Comparison of ENCODE assay signal across 14 cellular contexts in genomic region chr6:47360388-47360787, GRCh38. TPM values are rescaled to one million over a fixed set of nuclear protein-coding genes. Genes with fewer than 3 reads are reported as not detected.
A peak's percentile ranks its signal among the peaks of the same experiment; 100 is the strongest.
DNase-seq lines count a peak whose midpoint lies in the region; ATAC-seq and TF ChIP-seq lines count a peak whose summit lies in the region.
"Had no signal": no experiment of that assay in that cellular context is flagged by ENCODE, and none has a peak within 500 bp of the region (broad histone marks: within the 10 kb centered on the region; RNA-seq: fewer than 3 reads in every experiment).

No MANE protein-coding gene starts in this region.

- H3K36me3 ChIP-seq in body of pancreas (replicated peaks in 1 of 2; ENCODE audit: insufficient read depth in 1 of 2, low read depth in 2 of 2), result no peaks in the 10 kb centered on the region
- H3K36me3 ChIP-seq: SJCRH30 had no signal

- H3K4me3 ChIP-seq in body of pancreas, result no peak overlapping the region
- H3K4me3 ChIP-seq: SJCRH30 had no signal

- no peak for TF ChIP-seq POLR2A in body of pancreas (IDR thresholded peaks at IDR 0.05)

- no peaks in the 10 kb centered on the region for H3K27me3 ChIP-seq in body of pancreas
- H3K27me3 ChIP-seq: SJCRH30 had no signal

- intact Hi-C loops in body of pancreas (cut with DNase I), result no loop called here

- TF ChIP-seq CTCF in omental fat pad (IDR thresholded peaks at IDR 0.05), result no peak
- no peak for TF ChIP-seq CTCF in body of pancreas (IDR thresholded peaks at IDR 0.05)

- no peak overlapping the region for H3K27ac ChIP-seq in body of pancreas
- H3K27ac ChIP-seq: SJCRH30 had no signal

- no peaks in the 10 kb centered on the region for H3K9me3 ChIP-seq in body of pancreas
- H3K9me3 ChIP-seq: SJCRH30 had no signal

- peak; percentile 12 for DNase-seq in DMS 273 treated with DMSO at 0.1 percent for 48 hours (lab: John Stamatoyannopoulos, UW)
- peak; percentile 57 for DNase-seq in NAMALWA (ENCODE audit: low spot score)
- no peak for DNase-seq in omental fat pad (ENCODE audit: low spot score)
- no peak for DNase-seq in activated CD8-positive, alpha-beta memory T cell treated with anti-CD3 and anti-CD28 coated beads, Interleukin-2, amount 50 U/mL, for 48 hours
- no peak for DNase-seq in body of pancreas
- no peak for DNase-seq in GM03348 (ENCODE audit: low spot score)
- DNase-seq: activated gamma-delta T cell treated with Interleukin-2 at 50 U/mL for 16 hours, GF-D8, GOT3, IMR-90, NCI-H226, SJCRH30 had no signal

- ATAC-seq in GM19452 (IDR thresholded peaks at IDR 0.05; ENCODE audit: unreplicated experiment) (peak; percentile 52), HG02943 (IDR thresholded peaks at IDR 0.05; ENCODE audit: low read depth, unreplicated experiment) (peak; percentile 59), omental fat pad (ENCODE audit: low FRiP score) (no peak), body of pancreas (no peak)

- no peaks in the 10 kb centered on the region for H3K4me1 ChIP-seq in body of pancreas
- H3K4me1 ChIP-seq: SJCRH30 had no signal

RNA-seq across cellular contexts. Expression of gene TNFRSF21, which starts 50.7 kb away (rescaled TPM):
- total RNA-seq in omental fat pad, result 10 to 100 TPM; 43.3 to 72.4 (median 64.9) TPM
- 10 to 100 TPM; 24.6 to 26.0 TPM for total RNA-seq in body of pancreas

Comparison
In these comparisons a context has a peak if more than half of its experiments do, and no peak if none do; other contexts are left out.
1. DNase-seq: peak in DMS 273 treated with DMSO at 0.1 percent for 48 hours (single experiment) and NAMALWA (single experiment); none in omental fat pad (single experiment), activated CD8-positive, alpha-beta memory T cell treated with anti-CD3 and anti-CD28 coated beads, Interleukin-2, amount 50 U/mL, for 48 hours (single experiment), body of pancreas (0 of 4) and GM03348 (single experiment).
2. ATAC-seq: peak in GM19452 (single experiment) and HG02943 (single experiment); none in omental fat pad (single experiment) and body of pancreas (single experiment).